Comparison of ENCODE assay signal across 9 cellular contexts in genomic region chrX:11944486-11944885, GRCh38.
A peak's percentile ranks its signal among the peaks of the same experiment; 100 is the strongest.
DNase-seq lines count a peak whose midpoint lies in the region; ATAC-seq and TF ChIP-seq lines count a peak whose summit lies in the region.
"Had no signal": no experiment of that assay in that cellular context is flagged by ENCODE, and none has a peak within 500 bp of the region (broad histone marks: within the 10 kb centered on the region; RNA-seq: fewer than 3 reads in every experiment).

No MANE protein-coding gene starts in this region.

- H3K4me1 Mint-ChIP-seq in activated T-helper 2 cell treated with anti-CD3 and anti-CD28 coated beads, Interferon-gamma antibody, Interleukin-2, Interleukin-4, amounts not matched to agents 10 μg/mL and 5 μg/mL and 100 μg/mL, durations not matched to agents 14 hours and 24 hours and 36 hours (ENCODE audit: low read depth): no peaks in the 10 kb centered on the region

- no peak overlapping the region for H3K4me3 ChIP-seq in gastrocnemius medialis

- TF ChIP-seq POLR2A in gastrocnemius medialis (IDR thresholded peaks at IDR 0.05): no peak

- no peaks in the 10 kb centered on the region for H3K36me3 ChIP-seq in gastrocnemius medialis
- H3K36me3 ChIP-seq: neutrophil had no signal

- no peaks in the 10 kb centered on the region for H3K9me3 Mint-ChIP-seq in activated T-helper 2 cell treated with anti-CD3 and anti-CD28 coated beads, Interferon-gamma antibody, Interleukin-2, Interleukin-4, amounts not matched to agents 10 μg/mL and 5 μg/mL and 100 μg/mL, durations not matched to agents 14 hours and 24 hours and 36 hours

- no peak overlapping the region for H3K27ac ChIP-seq in gastrocnemius medialis
- H3K27ac ChIP-seq: neutrophil had no signal

- TF ChIP-seq CTCF in gastrocnemius medialis (IDR thresholded peaks at IDR 0.05 in 4 of 5, conservative IDR thresholded peaks at IDR 0.05 in 1 of 5): peak in 1 of 5 experiments; percentile 11

- no peak overlapping the region for H3K4me3 Mint-ChIP-seq in activated T-helper 2 cell treated with anti-CD3 and anti-CD28 coated beads, Interferon-gamma antibody, Interleukin-2, Interleukin-4, amounts not matched to agents 10 μg/mL and 5 μg/mL and 100 μg/mL, durations not matched to agents 14 hours and 24 hours and 36 hours (ENCODE audit: low read depth)

- H3K9me3 ChIP-seq in gastrocnemius medialis: no peaks in the 10 kb centered on the region
- H3K9me3 ChIP-seq: neutrophil had no signal

- DNase-seq in activated CD4-positive, alpha-beta T cell treated with anti-CD3 and anti-CD28 coated beads for 48 hours: peak; percentile 11
- DNase-seq in activated CD4-positive, alpha-beta T cell treated with anti-CD3 and anti-CD28 coated beads, Interleukin-2, amount 50 U/mL, for 48 hours: no peak
- DNase-seq in NCI-H2081 (lab: John Stamatoyannopoulos, UW) (peak; percentile 36 to 52), epidermal melanocyte (ENCODE audit: insufficient read length, low spot score) (peak; percentile 28), gastrocnemius medialis (no peak), NCI-H2196 (lab: John Stamatoyannopoulos, UW; ENCODE audit: unreplicated experiment) (no peak)
- DNase-seq in stimulated activated CD8-positive, alpha-beta memory T cell treated with anti-CD3 and anti-CD28 coated beads, Interleukin-4, amount 100 ng/mL, for 48 hours: peak; percentile 20
- no peak for DNase-seq in activated T-helper 2 cell treated with anti-CD3 and anti-CD28 coated beads, Interferon-gamma antibody, Interleukin-2, Interleukin-4, amounts not matched to agents 10 μg/mL and 5 μg/mL and 100 μg/mL, durations not matched to agents 14 hours and 24 hours and 36 hours (ENCODE audit: low spot score)

- in situ Hi-C loops in gastrocnemius medialis (cut with MboI; ENCODE audit: low sequenced_read_pairs in 4 of 4): no loop called here

- no peaks in the 10 kb centered on the region for H3K27me3 Mint-ChIP-seq in activated T-helper 2 cell treated with anti-CD3 and anti-CD28 coated beads, Interferon-gamma antibody, Interleukin-2, Interleukin-4, amounts not matched to agents 10 μg/mL and 5 μg/mL and 100 μg/mL, durations not matched to agents 14 hours and 24 hours and 36 hours (ENCODE audit: low read depth)

- no peak for ATAC-seq in gastrocnemius medialis

- no peaks in the 10 kb centered on the region for H3K36me3 Mint-ChIP-seq in activated T-helper 2 cell treated with anti-CD3 and anti-CD28 coated beads, Interferon-gamma antibody, Interleukin-2, Interleukin-4, amounts not matched to agents 10 μg/mL and 5 μg/mL and 100 μg/mL, durations not matched to agents 14 hours and 24 hours and 36 hours (ENCODE audit: low read depth)

- H3K4me1 ChIP-seq in gastrocnemius medialis: no peaks in the 10 kb centered on the region

- H3K27ac Mint-ChIP-seq in activated T-helper 2 cell treated with anti-CD3 and anti-CD28 coated beads, Interferon-gamma antibody, Interleukin-2, Interleukin-4, amounts not matched to agents 10 μg/mL and 5 μg/mL and 100 μg/mL, durations not matched to agents 14 hours and 24 hours and 36 hours: no peak overlapping the region

- intact Hi-C loops in activated T-helper 2 cell treated with anti-CD3 and anti-CD28 coated beads, Interferon-gamma antibody, Interleukin-2, Interleukin-4, amounts not matched to agents 10 μg/mL and 5 μg/mL and 100 μg/mL, durations not matched to agents 14 hours and 24 hours and 36 hours (cut with micrococcal nuclease): no loop called here
- intact Hi-C loops in gastrocnemius medialis (cut with DNase I; ENCODE audit: low total_unique reads): no loop called here

- H3K27me3 ChIP-seq in gastrocnemius medialis: no peaks in the 10 kb centered on the region
- H3K27me3 ChIP-seq: neutrophil had no signal

Comparison
In these comparisons a context has a peak if more than half of its experiments do, and no peak if none do; other contexts are left out.
1. DNase-seq: peak in activated CD4-positive, alpha-beta T cell treated with anti-CD3 and anti-CD28 coated beads for 48 hours (single experiment), NCI-H2081 (2 of 2), epidermal melanocyte (single experiment) and stimulated activated CD8-positive, alpha-beta memory T cell treated with anti-CD3 and anti-CD28 coated beads, Interleukin-4, amount 100 ng/mL, for 48 hours (single experiment); none in activated CD4-positive, alpha-beta T cell treated with anti-CD3 and anti-CD28 coated beads, Interleukin-2, amount 50 U/mL, for 48 hours (0 of 2), activated T-helper 2 cell treated with anti-CD3 and anti-CD28 coated beads, Interferon-gamma antibody, Interleukin-2, Interleukin-4, amounts not matched to agents 10 μg/mL and 5 μg/mL and 100 μg/mL, durations not matched to agents 14 hours and 24 hours and 36 hours (single experiment), gastrocnemius medialis (0 of 2) and NCI-H2196 (single experiment).